22 cellular contexts compared by ENCODE assay signal in the genomic region with DNA sequence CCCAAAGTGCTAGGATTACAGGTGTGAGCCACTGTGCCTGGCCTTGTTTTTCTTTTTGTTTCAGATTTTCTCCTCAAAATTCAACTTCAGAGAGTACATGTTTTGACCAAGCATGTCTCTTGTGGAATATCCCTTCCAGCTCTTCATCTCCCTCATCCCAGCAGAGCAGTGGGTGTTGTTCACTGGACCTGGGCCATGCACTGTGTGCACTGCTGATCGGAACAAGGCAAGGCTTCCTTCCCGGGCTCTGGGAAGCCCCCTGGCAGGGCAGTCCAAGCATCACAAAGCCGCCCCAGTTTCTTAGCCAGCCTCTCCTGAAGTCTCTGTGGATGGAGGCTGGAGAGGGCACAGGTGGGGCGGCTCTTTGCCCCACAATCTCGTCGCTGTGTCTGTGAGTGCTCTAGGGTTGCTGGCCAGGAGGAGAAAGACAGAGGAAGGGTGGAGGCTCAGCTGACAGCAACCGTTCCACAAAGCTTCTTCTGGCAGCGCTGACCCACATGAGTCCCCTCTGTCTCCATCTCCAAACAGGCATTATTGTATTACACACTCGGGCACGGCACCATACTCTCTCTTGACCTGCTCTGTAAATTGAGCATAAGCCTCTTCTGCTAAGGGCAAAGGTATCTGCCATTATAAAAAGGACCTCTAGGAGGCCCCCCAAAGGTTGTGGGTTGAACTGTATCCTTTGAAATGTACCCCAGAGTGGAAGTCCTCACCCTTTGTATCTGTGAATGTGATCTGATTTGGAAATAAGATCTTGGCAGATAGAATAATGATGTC.
DNase-seq lines count a peak whose midpoint lies in the region; ATAC-seq and TF ChIP-seq lines count a peak whose summit lies in the region.
"Had no signal": no experiment of that assay in that cellular context is flagged by ENCODE, and none has a peak within 500 bp of the region (broad histone marks: within the 10 kb centered on the region; RNA-seq: fewer than 3 reads in every experiment).

No MANE protein-coding gene starts in this region.

- no peaks in the 10 kb centered on the region for H4K20me1 ChIP-seq in PC-9 (ENCODE audit: insufficient read depth)

- H3K9me3 ChIP-seq in PC-9 (ENCODE audit: insufficient read depth, low read depth): no peaks in the 10 kb centered on the region
- no peaks in the 10 kb centered on the region for H3K9me3 ChIP-seq in right cardiac atrium (ENCODE audit: control insufficient read depth, low read length)
- H3K9me3 ChIP-seq in HAP-1: no peaks in the 10 kb centered on the region
- H3K9me3 ChIP-seq: adrenal gland, esophagus squamous epithelium, left lung, mucosa of descending colon, neutrophil, thoracic aorta had no signal

- 74% methylated on average over 10 of the region's 10 CpGs for WGBS in right cardiac atrium

- no peak overlapping the region for H3K4me3 ChIP-seq in PC-9
- no peak overlapping the region for H3K4me3 ChIP-seq in right cardiac atrium (ENCODE audit: low read length)
- H3K4me3 ChIP-seq in HAP-1: no peak overlapping the region
- H3K4me3 ChIP-seq: adrenal gland, esophagus squamous epithelium, left lung, mucosa of descending colon, thoracic aorta had no signal

- H3K4me1 ChIP-seq in PC-9 (replicated peaks; ENCODE audit: insufficient read depth) (no peaks in the 10 kb centered on the region), right cardiac atrium (ENCODE audit: control insufficient read depth, insufficient read depth, low read length) (no peaks in the 10 kb centered on the region), HAP-1 (peaks cover 6% of the 10 kb centered on the region; the same call in 1 of the 2 replicates)
- H3K4me1 ChIP-seq: adrenal gland, esophagus squamous epithelium, left lung had no signal

- peaks cover 14% of the 10 kb centered on the region; the same call in 1 of the 2 replicates for H3K36me3 ChIP-seq in PC-9 (ENCODE audit: low read depth)
- H3K36me3 ChIP-seq in HAP-1 (replicated peaks): no peaks in the 10 kb centered on the region
- H3K36me3 ChIP-seq: adrenal gland, esophagus squamous epithelium, left lung, neutrophil, thoracic aorta had no signal

- peak; percentile 25; the same call in 1 of the 2 replicates for TF ChIP-seq CTCF in GM12874 (IDR thresholded peaks at IDR 0.05; ENCODE audit: insufficient read depth, low read depth, low read length)
- 0 out of 2 replicates have a peak, but pooled peaks have one; percentile 28 for TF ChIP-seq CTCF in PC-9 (conservative IDR thresholded peaks at IDR 0.05)

- H3K27ac ChIP-seq in PC-9 (no peak overlapping the region), right cardiac atrium (ENCODE audit: low read length) (no peak overlapping the region)
- H3K27ac ChIP-seq: adrenal gland, esophagus squamous epithelium, left lung, neutrophil, RWPE1, thoracic aorta had no signal

- in situ Hi-C loops in ACHN (cut with HindIII; ENCODE audit: low pct_ligation_motif_present, low pct_unique_long_range_greater_than_20kb, low sequenced_read_pairs) (no loop called here), HAP-1 (cut with MboI; ENCODE audit: low sequenced_read_pairs) (no loop called here)

- H3F3A ChIP-seq in PC-9 (ENCODE audit: insufficient read depth, low read depth): no peaks in the 10 kb centered on the region

- peak; percentile 1 for DNase-seq in ACHN
- DNase-seq in PC-9: no peak
- DNase-seq in right cardiac atrium: no peak
- no peak for DNase-seq in activated CD4-positive, CD25-positive, alpha-beta regulatory T cell treated with anti-CD3 and anti-CD28 coated beads, Interleukin-2, amount 50 U/mL, for 72 hours
- no peak for DNase-seq in central memory CD4-positive, alpha-beta T cell
- DNase-seq in HAP-1 (ENCODE audit: low spot score in 2 of 2): no peak
- DNase-seq in NCI-H748 treated with DMSO at 0.1 percent for 48 hours (lab: John Stamatoyannopoulos, UW): no peak
- DNase-seq: activated CD4-positive, alpha-beta T cell treated with anti-CD3 and anti-CD28 coated beads for 48 hours; activated CD8-positive, alpha-beta memory T cell treated with anti-CD3 and anti-CD28 coated beads, Interleukin-2, amount 50 U/mL, for 4 hours; activated effector memory CD4-positive, alpha-beta T cell treated with Interleukin-2 at 50 U/mL for 16 hours; adrenal gland; caudate nucleus; esophagus squamous epithelium; left lung; MM.1S; mucosa of descending colon; NCI-H1694 treated with DMSO at 0.1 percent for 48 hours; stimulated activated CD4-positive, alpha-beta T cell treated with anti-CD3 and anti-CD28 coated beads, Interleukin-12 subunit alpha, Interleukin-12 subunit beta, amount 100 ng/mL, for 4 hours had no signal

- intact Hi-C loops in PC-9 (cut with micrococcal nuclease; ENCODE audit: unreplicated experiment) (no loop called here), right cardiac atrium (cut with DNase I) (no loop called here)

- H3K27me3 ChIP-seq in PC-9 (ENCODE audit: insufficient read depth, low read depth) (no peaks in the 10 kb centered on the region), right cardiac atrium (ENCODE audit: control insufficient read depth, insufficient read depth) (no peaks in the 10 kb centered on the region), HAP-1 (ENCODE audit: low read depth) (no peaks in the 10 kb centered on the region)
- H3K27me3 ChIP-seq: adrenal gland, esophagus squamous epithelium, left lung, neutrophil had no signal

- no TSS peak for BruUV-seq in PC-9 (replicated peaks; lab: Mats Ljungman, UMichigan)

- H3K9me2 ChIP-seq in PC-9 (ENCODE audit: insufficient read depth): no peaks in the 10 kb centered on the region

- H3K79me2 ChIP-seq in PC-9 (ENCODE audit: low read depth): no peaks in the 10 kb centered on the region

- ATAC-seq in right cardiac atrium: peak; percentile 14 to 29
- ATAC-seq: left lung, mucosa of descending colon had no signal

- POLR2A ChIA-PET in PC-9 (lab: Charles Lee; ENCODE audit: unreplicated experiment): no interaction called here

- H3K4me2 ChIP-seq in PC-9: no peak overlapping the region

- CTCF ChIA-PET in PC-9 (lab: Charles Lee): no interaction called here

- no peak overlapping the region for H2AFZ ChIP-seq in PC-9
